ENCODE assay signal across 31 cellular contexts in the genomic region with DNA sequence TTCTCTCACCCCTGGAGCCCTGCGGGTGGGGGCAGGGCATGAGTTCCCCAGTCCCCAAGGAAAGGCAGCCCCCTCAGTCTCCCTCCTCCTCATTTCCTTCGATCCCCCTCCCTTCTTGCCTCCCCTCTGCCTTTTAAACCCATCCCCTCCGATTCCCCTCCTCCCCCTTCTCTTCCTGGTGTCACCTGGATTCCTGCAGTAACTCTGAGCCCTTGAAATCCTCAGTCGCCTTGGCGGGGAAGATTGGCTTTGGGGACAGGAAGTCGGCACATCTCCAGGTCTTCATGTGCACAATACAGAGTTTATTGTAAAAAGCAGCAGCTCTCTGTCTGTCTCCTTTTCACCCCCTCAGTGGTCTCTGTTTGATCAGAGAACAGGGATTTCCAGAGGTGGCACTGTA. TPM values are rescaled to one million over a fixed set of nuclear protein-coding genes. Genes with fewer than 3 reads are reported as not detected.
"Had no signal": no experiment of that assay in that cellular context is flagged by ENCODE, and none has a peak within 500 bp of the region (broad histone marks: within the 10 kb centered on the region; RNA-seq: fewer than 3 reads in every experiment).

No MANE protein-coding gene starts in this region.

- H3K27me3 ChIP-seq: vagina had no signal

- H3K27ac ChIP-seq: cardiac muscle cell, heart right ventricle, right atrium auricular region, tibial artery, vagina had no signal

- H3K36me3 ChIP-seq: cardiac muscle cell, heart right ventricle, right atrium auricular region, tibial artery, vagina had no signal

- DNase-seq: activated CD4-positive, alpha-beta T cell treated with anti-CD3 and anti-CD28 coated beads for 4 hours; activated CD4-positive, alpha-beta T cell treated with anti-CD3 and anti-CD28 coated beads, Interleukin-2, amount 50 U/mL, for 48 hours; activated CD4-positive, CD25-positive, alpha-beta regulatory T cell; activated effector memory CD4-positive, alpha-beta T cell treated with Interleukin-2 at 50 U/mL for 16 hours; activated naive CD4-positive, alpha-beta T cell treated with anti-CD3 and anti-CD28 coated beads, Interleukin-2, amount 50 U/mL, for 16 hours; activated naive CD8-positive, alpha-beta T cell treated with anti-CD3 and anti-CD28 coated beads, Interleukin-2, amount 50 U/mL, for 24 hours; activated T-cell treated with anti-CD3 and anti-CD28 coated beads, Interleukin-2, amount 50 U/mL, for 72 hours; effector CD4-positive, alpha-beta T cell; erythroblast; heart right ventricle; immature natural killer cell; natural killer cell; stimulated activated CD4-positive, alpha-beta T cell treated with anti-CD3 and anti-CD28 coated beads, Interleukin-1b, Interleukin-23, amount 100 ng/mL, for 48 hours; stimulated activated naive CD8-positive, alpha-beta T cell treated with anti-CD3 and anti-CD28 coated beads, Interleukin-15, amount 100 ng/mL, for 72 hours; T-helper 1 cell; T1000; tibial artery had no signal

- H3K4me3 ChIP-seq: cardiac muscle cell, heart right ventricle, lung, right atrium auricular region, tibial artery, vagina had no signal

- H3K9me3 Mint-ChIP-seq: activated naive CD8-positive, alpha-beta T cell treated with anti-CD3 and anti-CD28 coated beads, Interleukin-2, amount 50 U/mL, for 24 hours; activated T-cell treated with anti-CD3 and anti-CD28 coated beads, Interleukin-2, amount 50 U/mL, for 72 hours; dendritic cell treated with granulocyte-macrophage colony-stimulating factor and Interleukin-4, amounts not matched to agents 40 ng/mL and 50 ng/mL, for 4 days; immature natural killer cell; mesothelial cell of epicardium; natural killer cell; stimulated activated naive CD8-positive, alpha-beta T cell treated with anti-CD3 and anti-CD28 coated beads, Interleukin-15, amount 100 ng/mL, for 72 hours had no signal

- H3K27ac Mint-ChIP-seq: activated naive CD8-positive, alpha-beta T cell treated with anti-CD3 and anti-CD28 coated beads, Interleukin-2, amount 50 U/mL, for 24 hours; activated T-cell treated with anti-CD3 and anti-CD28 coated beads, Interleukin-2, amount 50 U/mL, for 72 hours; dendritic cell treated with granulocyte-macrophage colony-stimulating factor and Interleukin-4, amounts not matched to agents 40 ng/mL and 50 ng/mL, for 4 days; immature natural killer cell; mesothelial cell of epicardium; natural killer cell; progenitor cell of endocrine pancreas; stimulated activated naive CD8-positive, alpha-beta T cell treated with anti-CD3 and anti-CD28 coated beads, Interleukin-15, amount 100 ng/mL, for 72 hours had no signal

- H3K9me3 ChIP-seq: heart right ventricle, right atrium auricular region, tibial artery, vagina had no signal

- H3K36me3 Mint-ChIP-seq: immature natural killer cell, mesothelial cell of epicardium, natural killer cell had no signal

- H3K4me3 Mint-ChIP-seq: dendritic cell treated with granulocyte-macrophage colony-stimulating factor and Interleukin-4, amounts not matched to agents 40 ng/mL and 50 ng/mL, for 4 days had no signal

- ATAC-seq: activated naive CD8-positive, alpha-beta T cell treated with anti-CD3 and anti-CD28 coated beads, Interleukin-2, amount 50 U/mL, for 24 hours; activated T-cell treated with anti-CD3 and anti-CD28 coated beads, Interleukin-2, amount 50 U/mL, for 72 hours; heart right ventricle; left lobe of liver; natural killer cell; stimulated activated naive CD8-positive, alpha-beta T cell treated with anti-CD3 and anti-CD28 coated beads, Interleukin-15, amount 100 ng/mL, for 72 hours had no signal

RNA-seq across cellular contexts. Expression of a gene that starts 1.3 kb away (rescaled TPM):
- total RNA-seq: chondrocyte, heart right ventricle, osteocyte, right atrium auricular region, skeletal muscle tissue had no signal
- polyA plus RNA-seq: cardiac muscle cell had no signal

RNA-seq across cellular contexts. Expression of a gene that starts 18.7 kb away (rescaled TPM):
- total RNA-seq: activated T-cell treated with anti-CD3 and anti-CD28 coated beads, Interleukin-2, amount 50 U/mL, for 72 hours; cardiac muscle cell; chondrocyte; fibroblast of lung; osteocyte; skeletal muscle tissue had no signal
- polyA plus RNA-seq: fibroblast of lung, immature natural killer cell had no signal

RNA-seq across cellular contexts. Expression of a gene that starts 51.9 kb away (rescaled TPM):
- total RNA-seq: activated CD8-positive, alpha-beta memory T cell treated with anti-CD3 and anti-CD28 coated beads for 36 hours; activated T-cell treated with anti-CD3 and anti-CD28 coated beads, Interleukin-2, amount 50 U/mL, for 72 hours; cardiac muscle cell; chondrocyte; fibroblast of lung; heart right ventricle; kidney epithelial cell; left lobe of liver; lung; mesothelial cell of epicardium; natural killer cell; osteocyte; progenitor cell of endocrine pancreas; right atrium auricular region; skeletal muscle tissue; vagina had no signal
- polyA plus RNA-seq: cardiac muscle cell, fibroblast of lung, heart right ventricle, immature natural killer cell, lung had no signal
